9 cellular contexts compared by ENCODE assay signal in the genomic region with DNA sequence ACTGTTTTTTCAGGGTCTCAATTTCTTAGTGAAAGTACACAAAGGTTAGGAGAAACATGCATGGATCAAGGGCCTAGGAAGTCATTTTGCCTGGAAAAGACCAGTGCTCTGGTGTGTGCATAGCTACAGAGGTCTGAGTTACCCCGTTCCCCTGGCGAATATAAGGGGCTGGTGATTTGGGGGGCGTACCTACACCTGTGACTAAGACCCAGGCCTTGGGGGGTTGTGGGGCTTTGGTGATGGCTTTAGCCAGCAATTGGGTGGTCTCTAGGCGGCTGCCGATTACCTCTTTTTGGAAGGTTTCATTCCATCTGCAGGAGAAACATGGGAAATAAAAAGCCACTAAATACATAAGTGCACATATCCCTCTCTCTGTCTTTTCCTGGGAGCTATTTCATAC. TPM values are rescaled to one million over a fixed set of nuclear protein-coding genes. Genes with fewer than 3 reads are reported as not detected.
DNase-seq lines count a peak whose midpoint lies in the region; ATAC-seq, FAIRE-seq and TF ChIP-seq lines count a peak whose summit lies in the region.
"Had no signal": no experiment of that assay in that cellular context is flagged by ENCODE, and none has a peak within 500 bp of the region (broad histone marks: within the 10 kb centered on the region; RNA-seq: fewer than 3 reads in every experiment).

No MANE protein-coding gene starts in this region.

- H3K9me3 ChIP-seq in A549 (no peaks in the 10 kb centered on the region), HUES6 (ENCODE audit: control insufficient read depth, insufficient read depth, low read depth, low read length) (no peaks in the 10 kb centered on the region), breast epithelium (no peaks in the 10 kb centered on the region), mucosa of rectum (ENCODE audit: control insufficient read depth in 2 of 2, low read length in 2 of 2) (no peaks in the 10 kb centered on the region)

- 71% methylated on average over 4 of the region's 5 CpGs for WGBS in A549 (ENCODE audit: missing lambda C conversion rate)

- CTCF ChIA-PET in A549 (lab: Yijun Ruan, JAX), result interaction anchor here (1.2 to 4.9 kb wide), 7 partner anchors 10 to 133 kb away, joined by 3 to 41 read pairs (median 4); a partner anchor contains a TSS

- peak overlapping the region; percentile 84 for H3K4me2 ChIP-seq in A549

- H3K4me3 ChIP-seq in A549, result peak overlapping the region; percentile 86
- H3K4me3 ChIP-seq in HUES6 (ENCODE audit: low read depth, low read length), result peak overlapping the region; percentile 85
- peak overlapping the region; percentile 59 to 82 (median 75) for H3K4me3 ChIP-seq in breast epithelium
- peak overlapping the region; percentile 84 to 94 for H3K4me3 ChIP-seq in mucosa of rectum (ENCODE audit: low read length in 2 of 2)

- H3K27me3 ChIP-seq in HUES6 (ENCODE audit: control insufficient read depth, insufficient read depth, low read length) (no peaks in the 10 kb centered on the region), breast epithelium (no peaks in the 10 kb centered on the region), mucosa of rectum (ENCODE audit: control insufficient read depth in 2 of 2, insufficient read depth in 2 of 2, low read length in 2 of 2) (no peaks in the 10 kb centered on the region)

- TF ChIP-seq CTCF in A549 (IDR thresholded peaks at IDR 0.05) (no peak), breast epithelium (IDR thresholded peaks at IDR 0.05) (no peak)

- intact Hi-C loops in breast epithelium (cut with DNase I; ENCODE audit: low total_unique reads), result no loop called here

- POLR2A ChIA-PET in A549 (lab: Yijun Ruan, JAX), result interaction anchor here (0.8 to 1.4 kb wide), 8 partner anchors 10 to 199 kb away, joined by 3 to 15 read pairs (median 4); a partner anchor contains a TSS

- TF ChIP-seq EP300 in A549 (IDR thresholded peaks at IDR 0.05), result no peak

- peak overlapping the region; percentile 94 for H3K9ac ChIP-seq in HUES6 (ENCODE audit: low read length)
- peak overlapping the region; percentile 94 to 97 for H3K9ac ChIP-seq in mucosa of rectum (ENCODE audit: low read depth in 1 of 2, low read length in 2 of 2)

- no peak for TF ChIP-seq RAD21 in A549 (conservative IDR thresholded peaks at IDR 0.05 in 1 of 2, IDR thresholded peaks at IDR 0.05 in 1 of 2)

- H3K36me3 ChIP-seq in HUES6 (ENCODE audit: control insufficient read depth, insufficient read depth, low read length), result peaks cover 47% of the 10 kb centered on the region
- no peaks in the 10 kb centered on the region for H3K36me3 ChIP-seq in breast epithelium
- H3K36me3 ChIP-seq in mucosa of rectum (ENCODE audit: control insufficient read depth in 2 of 2, insufficient read depth in 2 of 2, low read length in 2 of 2), result peaks cover 37 to 41% of the 10 kb centered on the region in 2 donors

- ATAC-seq in A549, result no peak

- peak overlapping the region; percentile 97 to 98 for H3K27ac ChIP-seq in A549
- H3K27ac ChIP-seq in HUES6 (ENCODE audit: low read depth, low read length), result no peak overlapping the region
- H3K27ac ChIP-seq in breast epithelium, result peak overlapping the region; percentile 99 to 100
- H3K27ac ChIP-seq in mucosa of rectum (ENCODE audit: low read depth in 2 of 2, low read length in 2 of 2), result peak overlapping the region; percentile 99

- H3K4me1 ChIP-seq in A549, result peaks cover 6% of the 10 kb centered on the region
- H3K4me1 ChIP-seq in HUES6 (ENCODE audit: control insufficient read depth, insufficient read depth, low read length), result no peaks in the 10 kb centered on the region
- peaks cover 0 to 17% of the 10 kb centered on the region in 2 donors for H3K4me1 ChIP-seq in breast epithelium
- peaks cover 11 to 18% of the 10 kb centered on the region in 2 donors for H3K4me1 ChIP-seq in mucosa of rectum (ENCODE audit: control insufficient read depth in 2 of 2, insufficient read depth in 2 of 2, low read length in 2 of 2)

- TF ChIP-seq POLR2A in A549 (IDR thresholded peaks at IDR 0.05; ENCODE audit: low read length) (no peak), breast epithelium (IDR thresholded peaks at IDR 0.05) (no peak)

- DNase-seq in A549 (ENCODE audit: low read depth in 1 of 2, low spot score in 1 of 2) (no peak), breast epithelium (ENCODE audit: low spot score in 2 of 2) (no peak), COLO668 (lab: John Stamatoyannopoulos, UW; ENCODE audit: unreplicated experiment) (no peak), NCI-H2029 (lab: John Stamatoyannopoulos, UW) (no peak), DMS53 (lab: John Stamatoyannopoulos, UW) (no peak), amygdala (lab: John Stamatoyannopoulos, UW) (no peak)
- DNase-seq: NCI-H1417 treated with DMSO at 0.1 percent for 48 hours had no signal

- no peak for FAIRE-seq in A549 (lab: Jason Lieb, UNC)

TF ChIP-seq in A549, 52 proteins besides CTCF, POLR2A, EP300 and RAD21:
- TF ChIP-seq HOXB13 (CRISPR knock-in tag; IDR thresholded peaks at IDR 0.05; ENCODE audit: low read depth) (no peak), CBX8 (IDR thresholded peaks at IDR 0.05) (no peak), GATA3 (IDR thresholded peaks at IDR 0.05; ENCODE audit: borderline replicate concordance) (no peak), ZFP36 (IDR thresholded peaks at IDR 0.05; ENCODE audit: borderline replicate concordance, partially characterized antibody) (no peak), FOSB (CRISPR knock-in tag; IDR thresholded peaks at IDR 0.05) (no peak), TFCP2L1 (CRISPR knock-in tag; IDR thresholded peaks at IDR 0.05) (no peak), TP53 (CRISPR knock-in tag; IDR thresholded peaks at IDR 0.05) (no peak)
- TF ChIP-seq, protein P1, sequence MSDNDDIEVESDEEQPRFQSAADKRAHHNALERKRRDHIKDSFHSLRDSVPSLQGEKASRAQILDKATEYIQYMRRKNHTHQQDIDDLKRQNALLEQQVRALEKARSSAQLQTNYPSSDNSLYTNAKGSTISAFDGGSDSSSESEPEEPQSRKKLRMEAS (IDR thresholded peaks at IDR 0.05), result no peak
- TF ChIP-seq, protein P2, sequence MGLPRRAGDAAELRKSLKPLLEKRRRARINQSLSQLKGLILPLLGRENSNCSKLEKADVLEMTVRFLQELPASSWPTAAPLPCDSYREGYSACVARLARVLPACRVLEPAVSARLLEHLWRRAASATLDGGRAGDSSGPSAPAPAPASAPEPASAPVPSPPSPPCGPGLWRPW (IDR thresholded peaks at IDR 0.05), result no peak
TF ChIP-seq in A549: peak in this region for 0.

RNA-seq across cellular contexts. Expression of a gene that starts 1.1 kb away (rescaled TPM):
- polyA plus RNA-seq in A549 (2011; rRNA removed), result 57.3 and 64.4 TPM in 2 replicates
- polyA plus RNA-seq in A549 (2012; cell fraction: cytosol; rRNA removed), result 69.0 and 79.4 TPM in 2 replicates
- polyA plus RNA-seq in A549 (2012; cell fraction: nucleus; rRNA removed), result 230 and 267 TPM in 2 replicates
- polyA plus RNA-seq in A549 (2017; fragmentation: RNase III; extraction: RNeasy Plus Mini Kit Qiagen cat#74134 plus additional on column Dnase treatment), result 48.1 to 61.1 TPM (median 57.6 TPM) in 3 replicates
- 20.6 and 25.7 TPM in 2 replicates for polyA minus RNA-seq in A549 (2011; rRNA and poly(A)+ RNA removed)
- total RNA-seq in breast epithelium, result 10 to 100 TPM; 42.1 to 63.4 (median 53.4) TPM

RNA-seq across cellular contexts. Expression of a gene that starts 11.7 kb away (rescaled TPM):
- polyA plus RNA-seq in A549 (2011; rRNA removed) (19.0 and 25.0 TPM in 2 replicates), A549 (2017; fragmentation: RNase III; extraction: RNeasy Plus Mini Kit Qiagen cat#74134 plus additional on column Dnase treatment) (23.5 to 26.4 TPM (median 25.2 TPM) in 3 replicates)
- polyA plus RNA-seq in A549 (2012; cell fraction: cytosol; rRNA removed), result 9.0 and 12.7 TPM in 2 replicates
- 23.7 and 26.2 TPM in 2 replicates for polyA plus RNA-seq in A549 (2012; cell fraction: nucleus; rRNA removed)
- 33.6 and 37.6 TPM in 2 replicates for polyA minus RNA-seq in A549 (2011; rRNA and poly(A)+ RNA removed)
- total RNA-seq in breast epithelium, result 10 to 100 TPM; 48.5 to 68.1 (median 63.9) TPM

RNA-seq across cellular contexts. Expression of a gene that starts 12.0 kb away (rescaled TPM):
- polyA plus RNA-seq in A549 (2011; rRNA removed), result 1.3 and 1.6 TPM in 2 replicates
- polyA plus RNA-seq in A549 (2012; cell fraction: cytosol; rRNA removed), result 0.77 and 0.88 TPM in 2 replicates
- 1.4 and 2.1 TPM in 2 replicates for polyA plus RNA-seq in A549 (2012; cell fraction: nucleus; rRNA removed)
- polyA plus RNA-seq in A549 (2017; fragmentation: RNase III; extraction: RNeasy Plus Mini Kit Qiagen cat#74134 plus additional on column Dnase treatment), result 1.1 to 1.5 TPM (median 1.4 TPM) in 3 replicates
- polyA minus RNA-seq in A549 (2011; rRNA and poly(A)+ RNA removed), result 0.97 and 1.1 TPM in 2 replicates
- 1 to 10 TPM; 1.6 to 3.8 (median 2.3) TPM for total RNA-seq in breast epithelium

RNA-seq across cellular contexts. Expression of a gene that starts 42.7 kb away (rescaled TPM):
- polyA plus RNA-seq in A549 (2011; rRNA removed) (0.44 and 0.60 TPM in 2 replicates), A549 (2017; fragmentation: RNase III; extraction: RNeasy Plus Mini Kit Qiagen cat#74134 plus additional on column Dnase treatment) (0.17 to 0.29 TPM (median 0.19 TPM) in 3 replicates)
- 0.08 and 0.16 TPM in 2 replicates for polyA plus RNA-seq in A549 (2012; cell fraction: cytosol; rRNA removed)
- 0.26 and 0.35 TPM in 2 replicates for polyA plus RNA-seq in A549 (2012; cell fraction: nucleus; rRNA removed)
- polyA minus RNA-seq in A549 (2011; rRNA and poly(A)+ RNA removed), result 0.92 and 1.2 TPM in 2 replicates
- total RNA-seq in breast epithelium, result 1 to 10 TPM; 6.4 to 8.2 (median 7.7) TPM
